8 cellular contexts compared by ENCODE assay signal in the genomic region with DNA sequence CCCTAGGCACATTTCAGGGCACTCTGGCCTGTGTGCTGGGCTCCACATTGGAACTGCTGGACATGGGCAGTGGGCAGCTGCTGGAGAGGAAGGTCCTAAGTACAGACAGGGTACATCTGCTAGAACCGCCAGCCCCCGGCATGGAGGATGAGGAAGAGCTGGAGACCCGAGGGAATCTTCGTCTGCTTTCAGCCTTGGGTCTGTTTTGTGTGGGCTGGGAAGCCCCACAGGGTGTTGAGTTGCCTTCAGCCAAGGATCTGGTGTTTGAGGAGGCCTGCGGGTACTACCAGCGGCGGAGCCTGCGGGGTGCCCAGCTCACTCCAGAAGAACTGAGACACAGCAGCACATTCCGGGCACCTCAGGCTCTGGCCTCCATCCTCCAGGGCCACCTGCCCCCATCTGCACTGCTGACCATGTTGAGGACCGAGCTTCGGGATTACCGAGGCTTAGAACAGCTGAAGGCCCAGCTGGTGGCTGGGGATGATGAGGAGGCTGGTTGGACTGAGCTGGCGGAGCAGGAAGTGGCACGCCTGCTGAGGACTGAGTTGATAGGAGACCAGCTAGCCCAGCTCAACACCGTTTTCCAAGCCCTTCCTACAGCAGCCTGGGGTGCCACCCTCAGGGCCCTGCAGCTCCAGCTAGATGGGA. TPM values are rescaled to one million over a fixed set of nuclear protein-coding genes. Genes with fewer than 3 reads are reported as not detected.
A peak's percentile ranks its signal among the peaks of the same experiment; 100 is the strongest.
DNase-seq lines count a peak whose midpoint lies in the region; ATAC-seq and TF ChIP-seq lines count a peak whose summit lies in the region.

No MANE protein-coding gene starts in this region.

- DNase-seq in Caco-2 (no peak), NCI-H524 treated with DMSO at 0.1 percent for 48 hours (lab: John Stamatoyannopoulos, UW) (peak; percentile 31), osteocyte (ENCODE audit: extremely low spot score, unreplicated experiment) (no peak), SHP77 (lab: John Stamatoyannopoulos, UW) (no peak), HT-29 (ENCODE audit: low spot score) (no peak), NCI-H2081 treated with DMSO at 0.1 percent for 48 hours (lab: John Stamatoyannopoulos, UW) (no peak)

- no peaks in the 10 kb centered on the region for H3K27me3 ChIP-seq in Caco-2 (replicated peaks; ENCODE audit: control insufficient read depth, insufficient read depth, low read length)
- no peaks in the 10 kb centered on the region for H3K27me3 ChIP-seq in duodenal mucosa (ENCODE audit: control insufficient read depth in 1 of 2, insufficient read depth in 2 of 2, low read length in 2 of 2)

- H3K27ac ChIP-seq in duodenal mucosa (ENCODE audit: low read depth, low read length), result no peak overlapping the region

- POLR2A ChIA-PET in Caco-2 (lab: Charles Lee), result interaction anchor here (0.9 kb wide), 1 partner anchor 247 kb away, joined by 4 read pairs; no protein-coding TSS in a partner anchor

- H3K27ac Mint-ChIP-seq in Caco-2 (ENCODE audit: unreplicated experiment) (peak overlapping the region; percentile 86), osteocyte (ENCODE audit: unreplicated experiment) (no peak overlapping the region)

- TF ChIP-seq CTCF in Caco-2 (IDR thresholded peaks at IDR 0.05; ENCODE audit: insufficient read depth in 1 of 2, low read depth in 1 of 2, low read length in 1 of 2, severe bottlenecking in 1 of 2, unreplicated experiment in 1 of 2), result no peak
- TF ChIP-seq CTCF in osteocyte (IDR thresholded peaks at IDR 0.05), result no peak

- no TSS peak for BruUV-seq in Caco-2 (replicated peaks; lab: Mats Ljungman, UMichigan)

- ATAC-seq in HG03175 (IDR thresholded peaks at IDR 0.05; ENCODE audit: unreplicated experiment), result no peak

- H3K36me3 ChIP-seq in Caco-2 (ENCODE audit: control insufficient read depth, insufficient read depth, low read length) (peaks cover 1% of the 10 kb centered on the region; the same call in 1 of the 2 replicates), duodenal mucosa (ENCODE audit: control insufficient read depth in 1 of 2, insufficient read depth in 2 of 2, low read length in 2 of 2) (peaks cover 0 to 4% of the 10 kb centered on the region in 2 donors)

- H3K4me3 ChIP-seq in Caco-2 (ENCODE audit: low read depth, low read length) (peak overlapping the region; percentile 90), duodenal mucosa (ENCODE audit: low read depth in 1 of 2, low read length in 2 of 2) (peak overlapping the region; percentile 84 to 92)

- H3K9me3 ChIP-seq in Caco-2 (no peaks in the 10 kb centered on the region), duodenal mucosa (ENCODE audit: control insufficient read depth in 1 of 2, low read length in 2 of 2) (no peaks in the 10 kb centered on the region)

- intact Hi-C loops in Caco-2 (cut with micrococcal nuclease; ENCODE audit: unreplicated experiment), result loop anchor here (5.0 kb wide), 1 partner anchor 66 kb away; a partner anchor contains a TSS

- H3K4me1 Mint-ChIP-seq in Caco-2 (ENCODE audit: low read depth, unreplicated experiment), result peaks cover 13% of the 10 kb centered on the region
- peaks cover 19% of the 10 kb centered on the region for H3K4me1 Mint-ChIP-seq in osteocyte (ENCODE audit: unreplicated experiment)

- H3K9ac ChIP-seq in duodenal mucosa (ENCODE audit: low read depth in 1 of 2, low read length in 2 of 2), result peak overlapping the region; percentile 83 to 89

- CTCF ChIA-PET in Caco-2 (lab: Charles Lee), result interaction anchor here (1.2 kb wide), 1 partner anchor 125 kb away, joined by 4 read pairs; no protein-coding TSS in a partner anchor

- H3K36me3 Mint-ChIP-seq in Caco-2 (ENCODE audit: insufficient read depth, unreplicated experiment), result no peaks in the 10 kb centered on the region
- no peaks in the 10 kb centered on the region for H3K36me3 Mint-ChIP-seq in osteocyte (ENCODE audit: unreplicated experiment)

- no peaks in the 10 kb centered on the region for H3K9me3 Mint-ChIP-seq in Caco-2 (ENCODE audit: unreplicated experiment)
- no peaks in the 10 kb centered on the region for H3K9me3 Mint-ChIP-seq in osteocyte (ENCODE audit: unreplicated experiment)

- peaks cover 9% of the 10 kb centered on the region for H3K4me1 ChIP-seq in Caco-2
- H3K4me1 ChIP-seq in duodenal mucosa (ENCODE audit: control insufficient read depth in 1 of 2, insufficient read depth in 2 of 2, low read length in 2 of 2), result peaks cover 29 to 33% of the 10 kb centered on the region in 2 donors

- peak overlapping the region; percentile 89 for H3K4me3 Mint-ChIP-seq in Caco-2 (ENCODE audit: unreplicated experiment)
- peak overlapping the region; percentile 83 for H3K4me3 Mint-ChIP-seq in osteocyte (ENCODE audit: unreplicated experiment)

- no peaks in the 10 kb centered on the region for H3K27me3 Mint-ChIP-seq in Caco-2 (ENCODE audit: insufficient read depth, unreplicated experiment)
- H3K27me3 Mint-ChIP-seq in osteocyte (ENCODE audit: unreplicated experiment), result no peaks in the 10 kb centered on the region

RNA-seq across cellular contexts. Expression of a gene that starts 1.4 kb away (rescaled TPM):
- total RNA-seq in Caco-2 (2022) (18.1 and 19.5 TPM in 2 replicates), osteocyte (21.5 and 22.2 TPM in 2 replicates)
- total RNA-seq in HT-29 (2014; rRNA removed; shearing (Covaris generic)), result 42.1 and 47.5 TPM in 2 replicates

RNA-seq across cellular contexts. Expression of a gene that starts 10.6 kb away (rescaled TPM):
- total RNA-seq in Caco-2 (2022) (17.4 and 20.0 TPM in 2 replicates), osteocyte (27.8 and 28.8 TPM in 2 replicates)
- total RNA-seq in HT-29 (2014; rRNA removed; shearing (Covaris generic)), result 8.4 and 9.2 TPM in 2 replicates

RNA-seq across cellular contexts. Expression of a gene that starts 53.6 kb away (rescaled TPM):
- total RNA-seq in Caco-2 (2022), result 52.3 and 52.4 TPM in 2 replicates
- 112 and 114 TPM in 2 replicates for total RNA-seq in osteocyte
- total RNA-seq in HT-29 (2014; rRNA removed; shearing (Covaris generic)), result 37.4 and 40.3 TPM in 2 replicates
